1 cellular context compared by ENCODE assay signal in genomic region chr16:89657442-89658220, GRCh38.
TF ChIP-seq lines count a peak whose summit lies in the region.

Gene CHMP1A (minus strand): TSS chr16:89657708. CDS start chr16:89657588, 120 bp downstream.
Gene SPATA33 (plus strand): TSS chr16:89657836. CDS start chr16:89657912, 76 bp downstream.

TF ChIP-seq in HepG2, 621 proteins besides CTCF, POLR2A, EP300 and RAD21 (continued from another document and continues in another):
- TF ChIP-seq ARID4A (CRISPR knock-in tag; IDR thresholded peaks at IDR 0.05; ENCODE audit: borderline replicate concordance) (peak; percentile 99), KAT7 (CRISPR knock-in tag; IDR thresholded peaks at IDR 0.05; ENCODE audit: borderline replicate concordance) (peak; percentile 86; the same call in 1 of the 2 replicates), RFXANK (CRISPR knock-in tag; IDR thresholded peaks at IDR 0.05) (peak; percentile 42; the same call in 1 of the 2 replicates), ZNF142 (CRISPR knock-in tag; IDR thresholded peaks at IDR 0.05) (no peak), ZNF121 (CRISPR knock-in tag; IDR thresholded peaks at IDR 0.05) (no peak), SKIL (CRISPR knock-in tag; IDR thresholded peaks at IDR 0.05; ENCODE audit: borderline replicate concordance) (no peak; the same call in 1 of the 2 replicates), KDM5B (CRISPR knock-in tag; IDR thresholded peaks at IDR 0.05; ENCODE audit: borderline replicate concordance) (peak; percentile 55; the same call in 1 of the 2 replicates), ZNF879 (CRISPR knock-in tag; IDR thresholded peaks at IDR 0.05) (peak; percentile 40; the same call in 1 of the 2 replicates), HMG20B (CRISPR knock-in tag; conservative IDR thresholded peaks at IDR 0.05) (0 out of 2 replicates have a peak, but pooled peaks have one; percentile 29), FOXC1 (CRISPR knock-in tag; IDR thresholded peaks at IDR 0.05; ENCODE audit: borderline replicate concordance) (peak; percentile 84; the same call in 1 of the 2 replicates), ZFP1 (CRISPR knock-in tag; IDR thresholded peaks at IDR 0.05) (peak; percentile 18; the same call in 1 of the 2 replicates), SRY (CRISPR knock-in tag; IDR thresholded peaks at IDR 0.05) (peak; percentile 69; the same call in 1 of the 2 replicates), RBM39 (IDR thresholded peaks at IDR 0.05; ENCODE audit: low read depth, low read length, poor library complexity, severe bottlenecking) (peak; percentile 33), ASH2L (IDR thresholded peaks at IDR 0.05; ENCODE audit: insufficient read length, low read depth, low read length) (peak; percentile 98), SMYD3 (CRISPR knock-in tag; IDR thresholded peaks at IDR 0.05) (no peak), ZNF746 (CRISPR knock-in tag; IDR thresholded peaks at IDR 0.05) (no peak; the same call in 1 of the 2 replicates), ZNF549 (CRISPR knock-in tag; IDR thresholded peaks at IDR 0.05) (no peak), KLF11 (CRISPR knock-in tag; IDR thresholded peaks at IDR 0.05) (peak; percentile 3; the same call in 1 of the 2 replicates), TCF7L2 (IDR thresholded peaks at IDR 0.05; ENCODE audit: low read depth, low read length) (no peak), ZMYM4 (CRISPR knock-in tag; IDR thresholded peaks at IDR 0.05) (peak; percentile 76; the same call in 1 of the 2 replicates), ZFY (CRISPR knock-in tag; IDR thresholded peaks at IDR 0.05) (peak; percentile 92), ZNF737 (CRISPR knock-in tag; IDR thresholded peaks at IDR 0.05; ENCODE audit: borderline replicate concordance) (no peak), KLF15 (CRISPR knock-in tag; IDR thresholded peaks at IDR 0.05; ENCODE audit: borderline replicate concordance) (peak; percentile 36; the same call in 1 of the 2 replicates), USF2 (IDR thresholded peaks at IDR 0.05; ENCODE audit: low read depth, low read length) (no peak), USF2 (CRISPR knock-in tag; IDR thresholded peaks at IDR 0.05; ENCODE audit: borderline replicate concordance) (no peak), JUN (CRISPR knock-in tag; IDR thresholded peaks at IDR 0.05) (peak; percentile 37; the same call in 1 of the 2 replicates), ZNF225 (CRISPR knock-in tag; IDR thresholded peaks at IDR 0.05) (no peak), GTF3A (CRISPR knock-in tag; conservative IDR thresholded peaks at IDR 0.05) (no peak), ZNF362 (CRISPR knock-in tag; IDR thresholded peaks at IDR 0.05; ENCODE audit: borderline replicate concordance) (0 out of 2 replicates have a peak, but pooled peaks have one; percentile 41), NPAS2 (CRISPR knock-in tag; IDR thresholded peaks at IDR 0.05; ENCODE audit: borderline replicate concordance) (no peak), CCAR2 (optimal IDR thresholded peaks at IDR 0.05; ENCODE audit: low read depth, low read length) (no peak), HDAC6 (IDR thresholded peaks at IDR 0.05; ENCODE audit: low read depth, low read length) (no peak), POGZ (CRISPR knock-in tag; IDR thresholded peaks at IDR 0.05) (peak; percentile 53; the same call in 1 of the 2 replicates), ZBTB21 (CRISPR knock-in tag; IDR thresholded peaks at IDR 0.05) (no peak), ZHX2 (IDR thresholded peaks at IDR 0.05; ENCODE audit: low read depth) (no peak; the same call in 1 of the 2 replicates), ZHX2 (CRISPR knock-in tag; IDR thresholded peaks at IDR 0.05; ENCODE audit: borderline replicate concordance) (peak; percentile 47; the same call in 1 of the 2 replicates), ATF1 (CRISPR knock-in tag; IDR thresholded peaks at IDR 0.05) (no peak), RNF2 (conservative IDR thresholded peaks at IDR 0.05; ENCODE audit: low read depth) (no peak)
